In genomic region chr4:85779165-85779564, GRCh38 we compare ENCODE assay signal across 9 cellular contexts.
DNase-seq lines count a peak whose midpoint lies in the region; ATAC-seq and TF ChIP-seq lines count a peak whose summit lies in the region.
"Had no signal": no experiment of that assay in that cellular context is flagged by ENCODE, and none has a peak within 500 bp of the region (broad histone marks: within the 10 kb centered on the region; RNA-seq: fewer than 3 reads in every experiment).

No MANE protein-coding gene starts in this region.

- H3K4me1 ChIP-seq in heart left ventricle, result peaks cover 3 to 63% (median 31%) of the 10 kb centered on the region in 12 donors
- peaks cover 24% of the 10 kb centered on the region for H3K4me1 ChIP-seq in vagina

- H3K9me2 ChIP-seq in SU-DHL-6 (replicated peaks; ENCODE audit: insufficient read depth, low read length), result no peaks in the 10 kb centered on the region

- no peak overlapping the region for H2AFZ ChIP-seq in SU-DHL-6 (ENCODE audit: low read depth, low read length, severe bottlenecking)

- no peak overlapping the region for H3K9ac ChIP-seq in SU-DHL-6 (ENCODE audit: low read length)

- TF ChIP-seq CTCF in heart left ventricle (IDR thresholded peaks at IDR 0.05), result no peak
- no peak for TF ChIP-seq CTCF in SU-DHL-6 (IDR thresholded peaks at IDR 0.05; ENCODE audit: insufficient read depth, low read length, poor library complexity, severe bottlenecking)
- no peak for TF ChIP-seq CTCF in vagina (IDR thresholded peaks at IDR 0.05)

- H3F3A ChIP-seq in SU-DHL-6 (ENCODE audit: insufficient read depth), result peaks cover 4% of the 10 kb centered on the region; the same call in 1 of the 2 replicates

- no peak for TF ChIP-seq POLR2A in heart left ventricle (IDR thresholded peaks at IDR 0.05)
- TF ChIP-seq POLR2A in vagina (IDR thresholded peaks at IDR 0.05), result no peak

- H3K27me3 ChIP-seq in heart left ventricle (no peaks in the 10 kb centered on the region), SU-DHL-6 (ENCODE audit: low read length) (no peaks in the 10 kb centered on the region), vagina (no peaks in the 10 kb centered on the region)

- H3K4me3 ChIP-seq in heart left ventricle (peak overlapping the region in 11 of 12 donors; percentile 2 to 55 (median 43)), SU-DHL-6 (ENCODE audit: insufficient read depth, low read length, poor library complexity, severe bottlenecking) (no peak overlapping the region), vagina (peak overlapping the region; percentile 27 to 29)

- H3K36me3 ChIP-seq in heart left ventricle, result no peaks in the 10 kb centered on the region
- H3K36me3 ChIP-seq in SU-DHL-6 (ENCODE audit: low read length), result no peaks in the 10 kb centered on the region
- no peaks in the 10 kb centered on the region for H3K36me3 ChIP-seq in vagina

- peak in 1 of 4 donors; percentile 39 for ATAC-seq in heart left ventricle
- no peak for ATAC-seq in Right ventricle myocardium inferior
- no peak for ATAC-seq in HG03097 (IDR thresholded peaks at IDR 0.05; ENCODE audit: low FRiP score, unreplicated experiment)

- H3K4me2 ChIP-seq in SU-DHL-6 (ENCODE audit: low read depth, low read length, poor library complexity, severe bottlenecking), result peak overlapping the region; percentile 46

- intact Hi-C loops in heart left ventricle (cut with DNase I) (no loop called here), Right ventricle myocardium inferior (cut with DNase I) (no loop called here), vagina (cut with DNase I) (no loop called here)

- DNase-seq in heart left ventricle (no peak), Right ventricle myocardium inferior (ENCODE audit: missing footprints) (no peak), kidney glomerular epithelial cell (lab: John Stamatoyannopoulos, UW) (peak; percentile 58), vagina (ENCODE audit: extremely low spot score in 2 of 2) (no peak), UCSD-AML1 (lab: John Stamatoyannopoulos, UW; ENCODE audit: unreplicated experiment) (no peak), cerebellar nuclear complex (lab: John Stamatoyannopoulos, UW) (no peak)
- DNase-seq: 8988T had no signal

- H3K27ac ChIP-seq in heart left ventricle, result peak overlapping the region in 11 of 12 donors; percentile 27 to 82 (median 68)
- no peak overlapping the region for H3K27ac ChIP-seq in SU-DHL-6 (ENCODE audit: low read depth, low read length)
- peak overlapping the region; percentile 60 for H3K27ac ChIP-seq in vagina

- H3K9me3 ChIP-seq in heart left ventricle, result no peaks in the 10 kb centered on the region
- H3K9me3 ChIP-seq in SU-DHL-6 (ENCODE audit: insufficient read depth, low read length), result no peaks in the 10 kb centered on the region
- H3K9me3 ChIP-seq in vagina, result no peaks in the 10 kb centered on the region

- no peaks in the 10 kb centered on the region for H3K79me2 ChIP-seq in SU-DHL-6 (ENCODE audit: insufficient read depth, low read length)

- H4K20me1 ChIP-seq in SU-DHL-6 (ENCODE audit: low read depth, low read length), result no peaks in the 10 kb centered on the region
